ENCODE assay signal across 9 cellular contexts in genomic region chr3:69250014-69250413, GRCh38.
DNase-seq lines count a peak whose midpoint lies in the region; ATAC-seq and TF ChIP-seq lines count a peak whose summit lies in the region.
"Had no signal": no experiment of that assay in that cellular context is flagged by ENCODE, and none has a peak within 500 bp of the region (broad histone marks: within the 10 kb centered on the region; RNA-seq: fewer than 3 reads in every experiment).

No MANE protein-coding gene starts in this region.

- in situ Hi-C loops in Panc1 (cut with HindIII; ENCODE audit: low pct_unique_long_range_greater_than_20kb, low sequenced_read_pairs), result no loop called here

- DNase-seq in Panc1 (ENCODE audit: low read depth, low spot score) (no peak), RPMI8226 (no peak), NAMALWA (ENCODE audit: low spot score) (no peak), foreskin fibroblast (no peak)
- no peak for DNase-seq in activated naive CD8-positive, alpha-beta T cell treated with anti-CD3 and anti-CD28 coated beads, Interleukin-2, amount 10 ng/mL, durations not matched to agents 7 days and 5 days
- DNase-seq in stimulated activated CD4-positive, alpha-beta T cell treated with anti-CD3 and anti-CD28 coated beads, Interleukin-4, amount 100 ng/mL, for 48 hours (ENCODE audit: low read depth in 2 of 2), result peak; percentile 40 to 45
- DNase-seq in effector CD8-positive, alpha-beta T cell (lab: John Stamatoyannopoulos, UW), result no peak

- peak overlapping the region; percentile 69 for H3K4me3 Mint-ChIP-seq in activated naive CD8-positive, alpha-beta T cell treated with anti-CD3 and anti-CD28 coated beads, Interleukin-2, amount 10 ng/mL, durations not matched to agents 7 days and 5 days

- intact Hi-C loops in Panc1 (cut with micrococcal nuclease; ENCODE audit: unreplicated experiment), result no loop called here

- no peaks in the 10 kb centered on the region for H3K9me3 ChIP-seq in Panc1 (ENCODE audit: control insufficient read depth, insufficient read depth, low read depth, low read length)

- H3K9me3 Mint-ChIP-seq in activated naive CD8-positive, alpha-beta T cell treated with anti-CD3 and anti-CD28 coated beads, Interleukin-2, amount 10 ng/mL, durations not matched to agents 7 days and 5 days, result no peaks in the 10 kb centered on the region

- H3K36me3 ChIP-seq in Panc1 (ENCODE audit: control insufficient read depth, insufficient read depth, low read length), result no peaks in the 10 kb centered on the region

- POLR2A ChIA-PET in Panc1 (lab: Charles Lee), result no interaction called here
- POLR2A ChIA-PET in activated naive CD8-positive, alpha-beta T cell treated with anti-CD3 and anti-CD28 coated beads, Interleukin-2, amount 10 ng/mL, durations not matched to agents 7 days and 5 days (lab: Charles Lee), result interaction anchor here (0.6 kb wide), 1 partner anchor 38 kb away, joined by 6 read pairs; no protein-coding TSS in a partner anchor

- H3K36me3 Mint-ChIP-seq in activated naive CD8-positive, alpha-beta T cell treated with anti-CD3 and anti-CD28 coated beads, Interleukin-2, amount 10 ng/mL, durations not matched to agents 7 days and 5 days, result no peaks in the 10 kb centered on the region

- 0 out of 2 replicates have a peak, but pooled peaks have one; percentile 38 for ATAC-seq in Panc1
- peak; percentile 91 for ATAC-seq in activated naive CD8-positive, alpha-beta T cell treated with anti-CD3 and anti-CD28 coated beads, Interleukin-2, amount 10 ng/mL, durations not matched to agents 7 days and 5 days (ENCODE audit: low read depth)

- no peak overlapping the region for H3K27ac ChIP-seq in Panc1 (ENCODE audit: low read length)
- H3K27ac ChIP-seq in layer of hippocampus (ENCODE audit: low read depth, low read length), result peak overlapping the region; percentile 46
- H3K27ac ChIP-seq: KMS-11 had no signal

- CTCF ChIA-PET in Panc1 (lab: Charles Lee), result no interaction called here

- H3K4me3 ChIP-seq in Panc1 (ENCODE audit: low read depth in 2 of 2, low read length in 2 of 2), result peak overlapping the region in 1 of 2 experiments; percentile 29; a peak in 2 of 4 replicates
- H3K4me3 ChIP-seq in foreskin fibroblast (ENCODE audit: low read depth in 1 of 2, low read length in 2 of 2), result no peak overlapping the region

- BruUV-seq in Panc1 (replicated peaks; lab: Mats Ljungman, UMichigan), result no TSS peak

- no peak for TF ChIP-seq CTCF in Panc1 (IDR thresholded peaks at IDR 0.05)
- TF ChIP-seq CTCF in foreskin fibroblast (IDR thresholded peaks at IDR 0.05; ENCODE audit: low read depth, low read length), result no peak

- H3K27me3 ChIP-seq in Panc1 (ENCODE audit: control insufficient read depth, insufficient read depth, low read length) (no peaks in the 10 kb centered on the region; the same call in none of the 2 replicates), layer of hippocampus (ENCODE audit: control insufficient read depth, insufficient read depth, low read length) (no peaks in the 10 kb centered on the region)

- no peaks in the 10 kb centered on the region for H3K4me1 ChIP-seq in Panc1 (ENCODE audit: control insufficient read depth, insufficient read depth, low read length)

- peak overlapping the region; percentile 34 for H3K27ac Mint-ChIP-seq in activated naive CD8-positive, alpha-beta T cell treated with anti-CD3 and anti-CD28 coated beads, Interleukin-2, amount 10 ng/mL, durations not matched to agents 7 days and 5 days

- peaks cover 20% of the 10 kb centered on the region for H3K27me3 Mint-ChIP-seq in activated naive CD8-positive, alpha-beta T cell treated with anti-CD3 and anti-CD28 coated beads, Interleukin-2, amount 10 ng/mL, durations not matched to agents 7 days and 5 days

- peaks cover 3% of the 10 kb centered on the region for H3K4me1 Mint-ChIP-seq in activated naive CD8-positive, alpha-beta T cell treated with anti-CD3 and anti-CD28 coated beads, Interleukin-2, amount 10 ng/mL, durations not matched to agents 7 days and 5 days

Comparison
In these comparisons a context has a peak if more than half of its experiments do, and no peak if none do; other contexts are left out.
1. DNase-seq: peak in stimulated activated CD4-positive, alpha-beta T cell treated with anti-CD3 and anti-CD28 coated beads, Interleukin-4, amount 100 ng/mL, for 48 hours (2 of 2); none in Panc1 (single experiment), activated naive CD8-positive, alpha-beta T cell treated with anti-CD3 and anti-CD28 coated beads, Interleukin-2, amount 10 ng/mL, durations not matched to agents 7 days and 5 days (single experiment), RPMI8226 (single experiment), NAMALWA (single experiment), effector CD8-positive, alpha-beta T cell (single experiment) and foreskin fibroblast (0 of 2).